In the genomic region with DNA sequence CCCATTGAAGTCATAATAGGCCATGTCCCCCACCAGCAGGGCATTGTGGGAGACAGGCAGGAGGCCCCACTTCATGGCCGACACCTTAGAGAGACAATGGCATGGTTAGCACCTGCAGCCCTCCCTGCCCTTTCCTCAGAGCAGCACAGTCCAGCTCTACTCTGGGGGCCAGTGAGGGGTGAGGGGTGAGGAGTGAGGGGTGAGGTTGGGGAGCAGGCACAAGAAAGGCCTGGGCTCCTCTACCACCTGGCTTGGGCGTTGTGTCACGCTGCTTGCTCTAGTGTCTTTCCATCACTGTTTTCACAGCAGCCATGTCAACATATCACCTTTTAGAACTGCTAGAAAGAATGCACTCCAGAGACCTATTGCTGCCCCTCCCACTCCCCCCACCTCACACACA, we compare ENCODE assay signal across 20 cellular contexts.
DNase-seq lines count a peak whose midpoint lies in the region; ATAC-seq and TF ChIP-seq lines count a peak whose summit lies in the region.
"Had no signal": no experiment of that assay in that cellular context is flagged by ENCODE, and none has a peak within 500 bp of the region (broad histone marks: within the 10 kb centered on the region; RNA-seq: fewer than 3 reads in every experiment).

No MANE protein-coding gene starts in this region.

- H3K27ac ChIP-seq in spleen = no peak overlapping the region
- H3K27ac ChIP-seq: SK-N-MC had no signal

- H3K36me3 ChIP-seq in spleen (peaks cover 0 to 24% (median 0%) of the 10 kb centered on the region in 6 donors), mucosa of descending colon (ENCODE audit: low read depth) (no peaks in the 10 kb centered on the region)

- H3K36me3 Mint-ChIP-seq in activated CD8-positive, alpha-beta memory T cell treated with anti-CD3 and anti-CD28 coated beads, Interleukin-2, amount 10 ng/mL, durations not matched to agents 7 days and 5 days = no peaks in the 10 kb centered on the region
- H3K36me3 Mint-ChIP-seq: CD4-positive, alpha-beta memory T cell had no signal

- no peaks in the 10 kb centered on the region for H3K9me3 ChIP-seq in spleen
- H3K9me3 ChIP-seq in mucosa of descending colon = no peaks in the 10 kb centered on the region

- no peak overlapping the region for H3K4me3 ChIP-seq in spleen
- H3K4me3 ChIP-seq in mucosa of descending colon = no peak overlapping the region
- H3K4me3 ChIP-seq: SK-N-MC had no signal

- no peak for TF ChIP-seq POLR2A in spleen (IDR thresholded peaks at IDR 0.05)

- DNase-seq in activated CD8-positive, alpha-beta memory T cell treated with anti-CD3 and anti-CD28 coated beads, Interleukin-2, amount 10 ng/mL, durations not matched to agents 7 days and 5 days = peak; percentile 19
- DNase-seq in activated CD8-positive, alpha-beta memory T cell treated with anti-CD3 and anti-CD28 coated beads, Interleukin-2, amount 50 U/mL, for 48 hours = no peak
- DNase-seq in NCI-H345 treated with DMSO at 0.1 percent for 48 hours (lab: John Stamatoyannopoulos, UW; ENCODE audit: unreplicated experiment) = peak; percentile 95
- peak; percentile 42 for DNase-seq in left kidney (ENCODE audit: low read depth, low spot score)
- DNase-seq in spleen = peak; percentile 24
- DNase-seq in mucosa of descending colon = no peak
- DNase-seq in NCI-H2171 (lab: John Stamatoyannopoulos, UW) = no peak
- DNase-seq: CD4-positive, alpha-beta memory T cell; DMS153; GDM1; GOT3; MM.1S; NCI-H1092 treated with DMSO at 0.1 percent for 48 hours; NCI-H146; NCI-H2081 treated with DMSO at 0.1 percent for 48 hours; NCI-H2227 treated with DMSO at 0.1 percent for 48 hours; NCI-H69; SHP77 had no signal

- 83 to 100% (median 92%) methylated on average over 3 of the region's 3 CpGs for WGBS in spleen, 5 donors

- intact Hi-C loops in spleen (cut with DNase I; ENCODE audit: low total_unique reads) = no loop called here
- intact Hi-C loops in mucosa of descending colon (cut with DNase I, micrococcal nuclease) = no loop called here

- H3K4me1 ChIP-seq in spleen = no peaks in the 10 kb centered on the region
- no peaks in the 10 kb centered on the region for H3K4me1 ChIP-seq in mucosa of descending colon (ENCODE audit: low read depth)

- ATAC-seq in activated CD8-positive, alpha-beta memory T cell treated with anti-CD3 and anti-CD28 coated beads, Interleukin-2, amount 10 ng/mL, durations not matched to agents 7 days and 5 days = no peak
- ATAC-seq in mucosa of descending colon (no peak), HG03025 (IDR thresholded peaks at IDR 0.05; ENCODE audit: low FRiP score, unreplicated experiment) (no peak)

- H3K4me1 Mint-ChIP-seq in activated CD8-positive, alpha-beta memory T cell treated with anti-CD3 and anti-CD28 coated beads, Interleukin-2, amount 10 ng/mL, durations not matched to agents 7 days and 5 days = peaks cover 1% of the 10 kb centered on the region
- H3K4me1 Mint-ChIP-seq: CD4-positive, alpha-beta memory T cell had no signal

- H3K27ac Mint-ChIP-seq in activated CD8-positive, alpha-beta memory T cell treated with anti-CD3 and anti-CD28 coated beads, Interleukin-2, amount 10 ng/mL, durations not matched to agents 7 days and 5 days = no peak overlapping the region
- H3K27ac Mint-ChIP-seq: CD4-positive, alpha-beta memory T cell had no signal

- H3K9me3 Mint-ChIP-seq in activated CD8-positive, alpha-beta memory T cell treated with anti-CD3 and anti-CD28 coated beads, Interleukin-2, amount 10 ng/mL, durations not matched to agents 7 days and 5 days (ENCODE audit: low read depth) = no peaks in the 10 kb centered on the region
- H3K9me3 Mint-ChIP-seq: CD4-positive, alpha-beta memory T cell had no signal

- H3K4me3 Mint-ChIP-seq in activated CD8-positive, alpha-beta memory T cell treated with anti-CD3 and anti-CD28 coated beads, Interleukin-2, amount 10 ng/mL, durations not matched to agents 7 days and 5 days = no peak overlapping the region
- H3K4me3 Mint-ChIP-seq: CD4-positive, alpha-beta memory T cell had no signal

- CTCF ChIA-PET in activated CD8-positive, alpha-beta memory T cell treated with anti-CD3 and anti-CD28 coated beads, Interleukin-2, amount 10 ng/mL, durations not matched to agents 7 days and 5 days (lab: Charles Lee) = no interaction called here

- TF ChIP-seq CTCF in spleen (IDR thresholded peaks at IDR 0.05 in 8 of 11, conservative IDR thresholded peaks at IDR 0.05 in 3 of 11) (no peak), mucosa of descending colon (IDR thresholded peaks at IDR 0.05) (no peak)

- H3K27me3 Mint-ChIP-seq in activated CD8-positive, alpha-beta memory T cell treated with anti-CD3 and anti-CD28 coated beads, Interleukin-2, amount 10 ng/mL, durations not matched to agents 7 days and 5 days = peaks cover 10% of the 10 kb centered on the region

- H3K27me3 ChIP-seq in spleen (replicated peaks in 1 of 7) = peaks cover 0 to 4% (median 0%) of the 10 kb centered on the region in 7 donors

Comparison
In these comparisons a context has a peak if more than half of its experiments do, and no peak if none do; other contexts are left out.
1. DNase-seq: peak in activated CD8-positive, alpha-beta memory T cell treated with anti-CD3 and anti-CD28 coated beads, Interleukin-2, amount 10 ng/mL, durations not matched to agents 7 days and 5 days (single experiment), NCI-H345 treated with DMSO at 0.1 percent for 48 hours (single experiment), left kidney (single experiment) and spleen (single experiment); none in activated CD8-positive, alpha-beta memory T cell treated with anti-CD3 and anti-CD28 coated beads, Interleukin-2, amount 50 U/mL, for 48 hours (single experiment), mucosa of descending colon (0 of 3) and NCI-H2171 (single experiment).